Comparison of ENCODE assay signal across 11 cellular contexts in genomic region chr22:48630444-48630777, GRCh38.
"Had no signal": no experiment of that assay in that cellular context is flagged by ENCODE, and none has a peak within 500 bp of the region (broad histone marks: within the 10 kb centered on the region; RNA-seq: fewer than 3 reads in every experiment).

No MANE protein-coding gene starts in this region.

- H3K27ac Mint-ChIP-seq: activated CD8-positive, alpha-beta T cell treated with anti-CD3 and anti-CD28 coated beads for 36 hours; activated T-cell treated with anti-CD3 and anti-CD28 coated beads, Interleukin-2, amount 50 U/mL, for 72 hours; nephron progenitor cell; stimulated activated naive B cell treated with anti-CD40 and anti-IgM and Interleukin-4, amounts not matched to agents 10 μg/mL and 1 μg/mL and 100 μg/mL, for 72 hours; T-helper 2 cell treated with Interferon-gamma antibody and Interleukin-4, amounts not matched to agents 5 μg/mL and 100 μg/mL, for 36 hours had no signal

- H3K27ac ChIP-seq: hepatocyte, spleen, upper lobe of left lung had no signal

- H3K36me3 ChIP-seq: spleen, upper lobe of left lung had no signal

- H3K4me3 Mint-ChIP-seq: activated CD8-positive, alpha-beta T cell treated with anti-CD3 and anti-CD28 coated beads for 36 hours; activated T-cell treated with anti-CD3 and anti-CD28 coated beads, Interleukin-2, amount 50 U/mL, for 72 hours; nephron progenitor cell; stimulated activated naive B cell treated with anti-CD40 and anti-IgM and Interleukin-4, amounts not matched to agents 10 μg/mL and 1 μg/mL and 100 μg/mL, for 72 hours; T-helper 2 cell treated with Interferon-gamma antibody and Interleukin-4, amounts not matched to agents 5 μg/mL and 100 μg/mL, for 36 hours had no signal

- H3K4me3 ChIP-seq: hepatocyte, spleen, upper lobe of left lung had no signal

- DNase-seq: activated CD4-positive, alpha-beta T cell treated with anti-CD3 and anti-CD28 coated beads for 1 hour; activated CD8-positive, alpha-beta memory T cell treated with anti-CD3 and anti-CD28 coated beads, Interleukin-2, amount 50 U/mL, for 4 hours; activated CD8-positive, alpha-beta T cell treated with anti-CD3 and anti-CD28 coated beads for 36 hours; activated T-cell treated with anti-CD3 and anti-CD28 coated beads, Interleukin-2, amount 50 U/mL, for 72 hours; nephron progenitor cell; spleen; stimulated activated CD4-positive, alpha-beta T cell treated with anti-CD3 and anti-CD28 coated beads, Interleukin-1b, Interleukin-23, amount 100 ng/mL, for 48 hours; stimulated activated naive B cell treated with anti-CD40 and anti-IgM and Interleukin-4, amounts not matched to agents 10 μg/mL and 1 μg/mL and 100 μg/mL, for 72 hours had no signal

- H3K27me3 Mint-ChIP-seq: stimulated activated naive B cell treated with anti-CD40 and anti-IgM and Interleukin-4, amounts not matched to agents 10 μg/mL and 1 μg/mL and 100 μg/mL, for 72 hours had no signal

- H3K36me3 Mint-ChIP-seq: stimulated activated naive B cell treated with anti-CD40 and anti-IgM and Interleukin-4, amounts not matched to agents 10 μg/mL and 1 μg/mL and 100 μg/mL, for 72 hours had no signal

- H3K9me3 Mint-ChIP-seq: activated CD8-positive, alpha-beta T cell treated with anti-CD3 and anti-CD28 coated beads for 36 hours; activated T-cell treated with anti-CD3 and anti-CD28 coated beads, Interleukin-2, amount 50 U/mL, for 72 hours; nephron progenitor cell; stimulated activated naive B cell treated with anti-CD40 and anti-IgM and Interleukin-4, amounts not matched to agents 10 μg/mL and 1 μg/mL and 100 μg/mL, for 72 hours; T-helper 2 cell treated with Interferon-gamma antibody and Interleukin-4, amounts not matched to agents 5 μg/mL and 100 μg/mL, for 36 hours had no signal

- H3K4me1 Mint-ChIP-seq: stimulated activated naive B cell treated with anti-CD40 and anti-IgM and Interleukin-4, amounts not matched to agents 10 μg/mL and 1 μg/mL and 100 μg/mL, for 72 hours had no signal

- ATAC-seq: activated CD8-positive, alpha-beta T cell treated with anti-CD3 and anti-CD28 coated beads for 36 hours; activated T-cell treated with anti-CD3 and anti-CD28 coated beads, Interleukin-2, amount 50 U/mL, for 72 hours; stimulated activated naive B cell treated with anti-CD40 and anti-IgM and Interleukin-4, amounts not matched to agents 10 μg/mL and 1 μg/mL and 100 μg/mL, for 72 hours had no signal

- H3K9me3 ChIP-seq: spleen, upper lobe of left lung had no signal

- H3K27me3 ChIP-seq: hepatocyte, upper lobe of left lung had no signal

- H3K4me1 ChIP-seq: spleen had no signal
